ENCODE assay signal across 36 cellular contexts in the genomic region with DNA sequence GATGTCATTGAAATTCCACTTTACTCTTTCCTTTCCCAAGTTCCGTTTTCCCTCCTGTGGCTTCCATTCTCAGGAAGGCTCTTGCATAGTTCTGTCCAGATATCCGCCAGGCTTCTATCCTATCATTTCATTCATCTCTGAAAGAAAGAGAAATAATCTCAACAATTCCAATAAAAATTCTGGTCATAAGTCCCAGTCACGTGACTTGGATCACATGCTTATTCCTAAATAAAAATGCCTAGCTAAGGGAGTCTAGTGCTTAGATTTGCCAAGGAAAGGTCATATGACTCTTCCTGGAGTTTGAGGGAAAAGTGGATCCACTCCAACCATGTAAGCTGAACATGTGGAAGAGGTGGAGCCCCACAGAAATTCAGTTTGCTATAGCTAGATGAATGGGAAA.
"Had no signal": no experiment of that assay in that cellular context is flagged by ENCODE, and none has a peak within 500 bp of the region (broad histone marks: within the 10 kb centered on the region; RNA-seq: fewer than 3 reads in every experiment).

No MANE protein-coding gene starts in this region.

- H3K9me3 ChIP-seq: ascending aorta had no signal

- ATAC-seq: activated CD4-positive, alpha-beta T cell treated with anti-CD3 and anti-CD28 coated beads for 36 hours; activated CD8-positive, alpha-beta memory T cell treated with anti-CD3 and anti-CD28 coated beads, Interleukin-2, amount 10 ng/mL, durations not matched to agents 7 days and 5 days; activated CD8-positive, alpha-beta T cell treated with anti-CD3 and anti-CD28 coated beads, Interleukin-2, amount 10 ng/mL, durations not matched to agents 7 days and 5 days; activated naive CD8-positive, alpha-beta T cell treated with anti-CD3 and anti-CD28 coated beads, Interleukin-2, amount 50 U/mL, for 24 hours had no signal

- H3K4me1 ChIP-seq: ascending aorta had no signal

- H3K27me3 Mint-ChIP-seq: activated naive CD4-positive, alpha-beta T cell treated with anti-CD3 and anti-CD28 coated beads, Interleukin-2, amount 10 ng/mL, durations not matched to agents 7 days and 5 days; brain had no signal

- H3K4me3 ChIP-seq: ascending aorta, cardiac muscle cell had no signal

- H3K27ac ChIP-seq: ascending aorta, cardiac muscle cell, VCaP had no signal

- H3K9me3 Mint-ChIP-seq: activated B cell treated with CpG ODN at 0.5 μM for 24 hours; activated CD4-positive, alpha-beta memory T cell treated with anti-CD3 and anti-CD28 coated beads, Interleukin-2, amount 10 ng/mL, durations not matched to agents 7 days and 5 days; activated CD4-positive, alpha-beta T cell treated with anti-CD3 and anti-CD28 coated beads, Interleukin-2, amount 10 ng/mL, durations not matched to agents 7 days and 5 days; activated naive CD4-positive, alpha-beta T cell treated with anti-CD3 and anti-CD28 coated beads, Interleukin-2, amount 10 ng/mL, durations not matched to agents 7 days and 5 days; activated naive CD4-positive, alpha-beta T cell treated with anti-CD3 and anti-CD28 coated beads, Interleukin-2, amount 50 U/mL, for 24 hours; activated naive CD8-positive, alpha-beta T cell treated with anti-CD3 and anti-CD28 coated beads, Interleukin-2, amount 50 U/mL, for 24 hours; activated T-cell treated with anti-CD3 and anti-CD28 coated beads, Interleukin-2, amount 50 U/mL, for 24 hours; activated T-helper 2 cell treated with anti-CD3 and anti-CD28 coated beads, Interferon-gamma antibody, Interleukin-2, Interleukin-4, amounts not matched to agents 10 μg/mL and 5 μg/mL and 100 μg/mL, durations not matched to agents 14 hours and 24 hours and 36 hours; brain; central memory CD8-positive, alpha-beta T cell; T-helper 1 cell treated with Interleukin-12 subunit alpha and Interleukin-12 subunit beta and Interleukin-4 antibody, amounts not matched to agents 30 μg/mL and 1 μg/mL, for 36 hours; T-helper 2 cell treated with Interferon-gamma antibody and Interleukin-4, amounts not matched to agents 5 μg/mL and 100 μg/mL, for 36 hours had no signal

- H3K36me3 ChIP-seq: ascending aorta, cardiac muscle cell had no signal

- H3K27ac Mint-ChIP-seq: activated B cell treated with CpG ODN at 0.5 μM for 24 hours; activated CD4-positive, alpha-beta memory T cell treated with anti-CD3 and anti-CD28 coated beads, Interleukin-2, amount 10 ng/mL, durations not matched to agents 7 days and 5 days; activated CD4-positive, alpha-beta T cell treated with anti-CD3 and anti-CD28 coated beads for 36 hours; activated CD4-positive, alpha-beta T cell treated with anti-CD3 and anti-CD28 coated beads, Interleukin-2, amount 10 ng/mL, durations not matched to agents 7 days and 5 days; activated CD8-positive, alpha-beta memory T cell treated with anti-CD3 and anti-CD28 coated beads, Interleukin-2, amount 10 ng/mL, durations not matched to agents 7 days and 5 days; activated CD8-positive, alpha-beta T cell treated with anti-CD3 and anti-CD28 coated beads, Interleukin-2, amount 10 ng/mL, durations not matched to agents 7 days and 5 days; activated naive CD4-positive, alpha-beta T cell treated with anti-CD3 and anti-CD28 coated beads, Interleukin-2, amount 10 ng/mL, durations not matched to agents 7 days and 5 days; activated naive CD4-positive, alpha-beta T cell treated with anti-CD3 and anti-CD28 coated beads, Interleukin-2, amount 50 U/mL, for 24 hours; activated naive CD8-positive, alpha-beta T cell; activated naive CD8-positive, alpha-beta T cell treated with anti-CD3 and anti-CD28 coated beads, Interleukin-2, amount 10 ng/mL, durations not matched to agents 7 days and 5 days; activated naive CD8-positive, alpha-beta T cell treated with anti-CD3 and anti-CD28 coated beads, Interleukin-2, amount 50 U/mL, for 24 hours; activated T-cell treated with anti-CD3 and anti-CD28 coated beads, Interleukin-2, amount 50 U/mL, for 24 hours; activated T-helper 2 cell treated with anti-CD3 and anti-CD28 coated beads, Interferon-gamma antibody, Interleukin-2, Interleukin-4, amounts not matched to agents 10 μg/mL and 5 μg/mL and 100 μg/mL, durations not matched to agents 14 hours and 24 hours and 36 hours; brain; T-helper 1 cell treated with Interleukin-12 subunit alpha and Interleukin-12 subunit beta and Interleukin-4 antibody, amounts not matched to agents 30 μg/mL and 1 μg/mL, for 36 hours; T-helper 2 cell treated with Interferon-gamma antibody and Interleukin-4, amounts not matched to agents 5 μg/mL and 100 μg/mL, for 36 hours had no signal

- H3K4me3 Mint-ChIP-seq: activated B cell treated with CpG ODN at 0.5 μM for 24 hours; activated CD4-positive, alpha-beta memory T cell treated with anti-CD3 and anti-CD28 coated beads, Interleukin-2, amount 10 ng/mL, durations not matched to agents 7 days and 5 days; activated CD4-positive, alpha-beta T cell treated with anti-CD3 and anti-CD28 coated beads for 36 hours; activated CD4-positive, alpha-beta T cell treated with anti-CD3 and anti-CD28 coated beads, Interleukin-2, amount 10 ng/mL, durations not matched to agents 7 days and 5 days; activated CD8-positive, alpha-beta memory T cell treated with anti-CD3 and anti-CD28 coated beads, Interleukin-2, amount 10 ng/mL, durations not matched to agents 7 days and 5 days; activated CD8-positive, alpha-beta T cell treated with anti-CD3 and anti-CD28 coated beads, Interleukin-2, amount 10 ng/mL, durations not matched to agents 7 days and 5 days; activated naive CD4-positive, alpha-beta T cell treated with anti-CD3 and anti-CD28 coated beads, Interleukin-2, amount 10 ng/mL, durations not matched to agents 7 days and 5 days; activated naive CD4-positive, alpha-beta T cell treated with anti-CD3 and anti-CD28 coated beads, Interleukin-2, amount 50 U/mL, for 24 hours; activated naive CD8-positive, alpha-beta T cell; activated naive CD8-positive, alpha-beta T cell treated with anti-CD3 and anti-CD28 coated beads, Interleukin-2, amount 10 ng/mL, durations not matched to agents 7 days and 5 days; activated naive CD8-positive, alpha-beta T cell treated with anti-CD3 and anti-CD28 coated beads, Interleukin-2, amount 50 U/mL, for 24 hours; activated T-cell treated with anti-CD3 and anti-CD28 coated beads, Interleukin-2, amount 50 U/mL, for 24 hours; brain; central memory CD8-positive, alpha-beta T cell; T-helper 1 cell treated with Interleukin-12 subunit alpha and Interleukin-12 subunit beta and Interleukin-4 antibody, amounts not matched to agents 30 μg/mL and 1 μg/mL, for 36 hours; T-helper 2 cell treated with Interferon-gamma antibody and Interleukin-4, amounts not matched to agents 5 μg/mL and 100 μg/mL, for 36 hours had no signal

- H3K27me3 ChIP-seq: ascending aorta, cardiac muscle cell had no signal

- H3K36me3 Mint-ChIP-seq: activated CD8-positive, alpha-beta memory T cell treated with anti-CD3 and anti-CD28 coated beads, Interleukin-2, amount 10 ng/mL, durations not matched to agents 7 days and 5 days; activated naive CD4-positive, alpha-beta T cell treated with anti-CD3 and anti-CD28 coated beads, Interleukin-2, amount 10 ng/mL, durations not matched to agents 7 days and 5 days; activated naive CD4-positive, alpha-beta T cell treated with anti-CD3 and anti-CD28 coated beads, Interleukin-2, amount 50 U/mL, for 24 hours; activated naive CD8-positive, alpha-beta T cell; activated naive CD8-positive, alpha-beta T cell treated with anti-CD3 and anti-CD28 coated beads, Interleukin-2, amount 10 ng/mL, durations not matched to agents 7 days and 5 days; brain had no signal

- H3K4me1 Mint-ChIP-seq: activated B cell treated with CpG ODN at 0.5 μM for 24 hours; activated CD4-positive, alpha-beta memory T cell treated with anti-CD3 and anti-CD28 coated beads, Interleukin-2, amount 10 ng/mL, durations not matched to agents 7 days and 5 days; activated CD4-positive, alpha-beta T cell treated with anti-CD3 and anti-CD28 coated beads for 36 hours; activated CD4-positive, alpha-beta T cell treated with anti-CD3 and anti-CD28 coated beads, Interleukin-2, amount 10 ng/mL, durations not matched to agents 7 days and 5 days; activated CD8-positive, alpha-beta memory T cell treated with anti-CD3 and anti-CD28 coated beads, Interleukin-2, amount 10 ng/mL, durations not matched to agents 7 days and 5 days; activated naive CD4-positive, alpha-beta T cell treated with anti-CD3 and anti-CD28 coated beads, Interleukin-2, amount 10 ng/mL, durations not matched to agents 7 days and 5 days; activated naive CD4-positive, alpha-beta T cell treated with anti-CD3 and anti-CD28 coated beads, Interleukin-2, amount 50 U/mL, for 24 hours; activated naive CD8-positive, alpha-beta T cell treated with anti-CD3 and anti-CD28 coated beads, Interleukin-2, amount 10 ng/mL, durations not matched to agents 7 days and 5 days; activated naive CD8-positive, alpha-beta T cell treated with anti-CD3 and anti-CD28 coated beads, Interleukin-2, amount 50 U/mL, for 24 hours; central memory CD8-positive, alpha-beta T cell had no signal

- DNase-seq: activated B cell treated with CpG ODN at 0.5 μM for 24 hours; activated CD4-positive, alpha-beta memory T cell treated with anti-CD3 and anti-CD28 coated beads, Interleukin-2, amount 10 ng/mL, durations not matched to agents 7 days and 5 days; activated CD4-positive, alpha-beta T cell treated with anti-CD3 and anti-CD28 coated beads for 1 hour; activated CD4-positive, alpha-beta T cell treated with anti-CD3 and anti-CD28 coated beads for 36 hours; activated CD4-positive, alpha-beta T cell treated with anti-CD3 and anti-CD28 coated beads for 48 hours; activated CD4-positive, alpha-beta T cell treated with anti-CD3 and anti-CD28 coated beads, Interleukin-2, amount 10 ng/mL, durations not matched to agents 7 days and 5 days; activated CD4-positive, alpha-beta T cell treated with anti-CD3 and anti-CD28 coated beads, Interleukin-2, amount 50 U/mL, for 48 hours; activated CD8-positive, alpha-beta memory T cell treated with anti-CD3 and anti-CD28 coated beads for 24 hours; activated CD8-positive, alpha-beta memory T cell treated with anti-CD3 and anti-CD28 coated beads, Interleukin-2, amount 10 ng/mL, durations not matched to agents 7 days and 5 days; activated CD8-positive, alpha-beta memory T cell treated with anti-CD3 and anti-CD28 coated beads, Interleukin-2, amount 50 U/mL, for 48 hours; activated CD8-positive, alpha-beta T cell treated with anti-CD3 and anti-CD28 coated beads, Interleukin-2, amount 10 ng/mL, durations not matched to agents 7 days and 5 days; activated effector memory CD4-positive, alpha-beta T cell treated with Interleukin-2 at 50 U/mL for 16 hours; activated gamma-delta T cell; activated naive CD4-positive, alpha-beta T cell treated with anti-CD3 and anti-CD28 coated beads, Interleukin-2, amount 10 ng/mL, durations not matched to agents 7 days and 5 days; activated naive CD4-positive, alpha-beta T cell treated with Interleukin-2 at 50 U/mL for 16 hours; activated naive CD8-positive, alpha-beta T cell treated with anti-CD3 and anti-CD28 coated beads, Interleukin-2, amount 10 ng/mL, durations not matched to agents 7 days and 5 days; activated naive CD8-positive, alpha-beta T cell treated with anti-CD3 and anti-CD28 coated beads, Interleukin-2, amount 50 U/mL, for 24 hours; activated T-cell treated with anti-CD3 and anti-CD28 coated beads, Interleukin-2, amount 50 U/mL, for 24 hours; activated T-cell treated with anti-CD3 and anti-CD28 coated beads, Interleukin-2, amount 50 U/mL, for 48 hours; amygdala; anterior cingulate cortex; caudate nucleus; cerebellar nuclear complex; T-helper 1 cell; T-helper 2 cell; T-helper 9 cell had no signal
